Comparison of ENCODE assay signal across 23 cellular contexts in the genomic region with DNA sequence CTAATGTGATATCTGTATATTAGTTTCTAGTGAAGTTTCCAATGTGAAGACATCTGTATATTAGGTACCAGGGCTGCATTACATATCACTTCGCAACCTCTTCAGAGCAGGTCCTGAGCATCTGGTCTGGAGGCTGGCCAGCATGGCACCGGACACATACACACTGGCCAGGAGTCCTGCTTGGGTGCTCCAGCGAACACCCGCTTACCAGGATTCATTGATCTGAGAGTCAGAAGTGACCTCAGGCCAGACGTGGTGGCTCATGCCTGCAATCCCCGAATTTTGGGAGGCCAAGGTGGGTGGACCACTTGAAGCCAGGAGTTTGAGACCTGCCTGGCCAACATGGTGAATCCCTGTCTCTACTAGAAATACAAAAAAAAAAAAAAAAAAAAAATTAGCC.
A peak's percentile ranks its signal among the peaks of the same experiment; 100 is the strongest.
DNase-seq lines count a peak whose midpoint lies in the region; ATAC-seq and TF ChIP-seq lines count a peak whose summit lies in the region.
"Had no signal": no experiment of that assay in that cellular context is flagged by ENCODE, and none has a peak within 500 bp of the region (broad histone marks: within the 10 kb centered on the region; RNA-seq: fewer than 3 reads in every experiment).

No MANE protein-coding gene starts in this region.

- no peaks in the 10 kb centered on the region for H3K27me3 Mint-ChIP-seq in endodermal cell (ENCODE audit: insufficient read depth)
- peaks cover 7% of the 10 kb centered on the region for H3K27me3 Mint-ChIP-seq in activated CD4-positive, alpha-beta T cell treated with anti-CD3 and anti-CD28 coated beads for 36 hours

- no peak overlapping the region for H3K4me2 ChIP-seq in neuronal stem cell (ENCODE audit: insufficient read depth, low read length, poor library complexity, severe bottlenecking)
- H3K4me2 ChIP-seq: A549; BLaER1 treated with 17β-estradiol and CSF1 and Interleukin-3, amounts not matched to agents 10 nM and 100 nM; GM23338 had no signal

- no peak overlapping the region for H3K4me3 Mint-ChIP-seq in endodermal cell
- no peak overlapping the region for H3K4me3 Mint-ChIP-seq in activated CD4-positive, alpha-beta T cell treated with anti-CD3 and anti-CD28 coated beads for 36 hours
- H3K4me3 Mint-ChIP-seq: CD14-positive monocyte; CD4-positive, alpha-beta T cell; CD8-positive, alpha-beta memory T cell; GM23338; H9 had no signal

- no peaks in the 10 kb centered on the region for H3K4me1 Mint-ChIP-seq in endodermal cell
- H3K4me1 Mint-ChIP-seq in activated CD4-positive, alpha-beta T cell treated with anti-CD3 and anti-CD28 coated beads for 36 hours, result no peaks in the 10 kb centered on the region
- H3K4me1 Mint-ChIP-seq: CD14-positive monocyte; CD8-positive, alpha-beta memory T cell; GM23338 had no signal

- H3K9me3 Mint-ChIP-seq in endodermal cell, result no peaks in the 10 kb centered on the region
- H3K9me3 Mint-ChIP-seq in activated CD4-positive, alpha-beta T cell treated with anti-CD3 and anti-CD28 coated beads for 36 hours (ENCODE audit: low read depth), result no peaks in the 10 kb centered on the region
- H3K9me3 Mint-ChIP-seq: CD4-positive, alpha-beta T cell; GM23338; H9 had no signal

- ATAC-seq in left ventricle myocardium superior (no peak), heart right ventricle (no peak)
- no peak for ATAC-seq in activated CD4-positive, alpha-beta T cell treated with anti-CD3 and anti-CD28 coated beads for 36 hours
- ATAC-seq: A549, GM12878, GM23338, HCT116 had no signal

- H3K23ac ChIP-seq in neuronal stem cell (ENCODE audit: low read depth, low read length, poor library complexity), result no peak overlapping the region

- POLR2A ChIA-PET in activated CD4-positive, alpha-beta T cell treated with anti-CD3 and anti-CD28 coated beads for 36 hours (lab: Charles Lee), result no interaction called here

- 60 to 69% methylated on average over 6 of the region's 6 CpGs for WGBS in heart right ventricle, 2 donors
- WGBS in endodermal cell (ENCODE audit: insufficient coverage in 1 of 2, insufficient read length in 1 of 2), 2 experiments, result 90% methylated on average over 3 to 6 of the region's 6 CpGs
- WGBS in neuronal stem cell (ENCODE audit: extremely low coverage in 2 of 2, insufficient read length in 2 of 2, insufficient replicate concordance in 1 of 2), 2 donors, result no CpG with 5 or more reads among the region's 6 CpGs

- CTCF ChIA-PET in activated CD4-positive, alpha-beta T cell treated with anti-CD3 and anti-CD28 coated beads for 36 hours (lab: Charles Lee), result no interaction called here

- DNase-seq in left ventricle myocardium superior (peak; percentile 43), heart right ventricle (no peak), endodermal cell (peak; percentile 24), neuronal stem cell (ENCODE audit: low spot score) (no peak), cortex of kidney (lab: John Stamatoyannopoulos, UW) (no peak)
- no peak for DNase-seq in activated CD4-positive, alpha-beta T cell treated with anti-CD3 and anti-CD28 coated beads for 36 hours
- DNase-seq: 8988T; ACHN; AML-193; BE2C; CD4-positive, alpha-beta T cell; CD8-positive, alpha-beta memory T cell; DMS 273 treated with DMSO at 0.1 percent for 48 hours; DMS79; EL; GDM1; H9 had no signal

- no peaks in the 10 kb centered on the region for H3K36me3 Mint-ChIP-seq in endodermal cell (ENCODE audit: low read depth)
- no peaks in the 10 kb centered on the region for H3K36me3 Mint-ChIP-seq in activated CD4-positive, alpha-beta T cell treated with anti-CD3 and anti-CD28 coated beads for 36 hours (ENCODE audit: low read depth)
- H3K36me3 Mint-ChIP-seq: CD14-positive monocyte; CD8-positive, alpha-beta memory T cell had no signal

- H3K18ac ChIP-seq in neuronal stem cell (ENCODE audit: low read length), result no peak overlapping the region

- H2BK12ac ChIP-seq in neuronal stem cell (ENCODE audit: low read length), result no peak overlapping the region

- no peaks in the 10 kb centered on the region for H3K27me3 ChIP-seq in heart right ventricle
- no peaks in the 10 kb centered on the region for H3K27me3 ChIP-seq in endodermal cell (ENCODE audit: control insufficient read depth, insufficient read depth, low read length, poor library complexity, severe bottlenecking)
- H3K27me3 ChIP-seq in neuronal stem cell (ENCODE audit: control insufficient read depth in 3 of 3, insufficient read depth in 3 of 3, low read depth in 1 of 3, low read length in 3 of 3), result peaks cover 0 to 3% (median 0%) of the 10 kb centered on the region in 3 experiments

- no peak overlapping the region for H3K27ac Mint-ChIP-seq in endodermal cell
- H3K27ac Mint-ChIP-seq in activated CD4-positive, alpha-beta T cell treated with anti-CD3 and anti-CD28 coated beads for 36 hours, result no peak overlapping the region
- H3K27ac Mint-ChIP-seq: CD14-positive monocyte; CD4-positive, alpha-beta T cell; CD8-positive, alpha-beta memory T cell; GM23338; H9 had no signal

- H3K9me3 ChIP-seq in heart right ventricle (no peaks in the 10 kb centered on the region), endodermal cell (ENCODE audit: control insufficient read depth, low read length) (no peaks in the 10 kb centered on the region), neuronal stem cell (replicated peaks in 1 of 2; ENCODE audit: control insufficient read depth in 2 of 2, insufficient read depth in 1 of 2, low read depth in 1 of 2, low read length in 2 of 2) (peaks cover 0 to 2% of the 10 kb centered on the region in 2 donors)
- H3K9me3 ChIP-seq: A549, BE2C had no signal

- no peak overlapping the region for H2BK15ac ChIP-seq in neuronal stem cell (ENCODE audit: low read length)

- H3K79me1 ChIP-seq in neuronal stem cell (ENCODE audit: low read depth, low read length), result no peaks in the 10 kb centered on the region

- intact Hi-C loops in left ventricle myocardium superior (cut with micrococcal nuclease), result no loop called here
- intact Hi-C loops in heart right ventricle (cut with DNase I), result loop anchor here in 3 of 10 donors (5.0 to 10.0 kb wide), 3 partner anchors 85 to 228 kb away; no protein-coding TSS in a partner anchor
- intact Hi-C loops in activated CD4-positive, alpha-beta T cell treated with anti-CD3 and anti-CD28 coated beads for 36 hours (cut with DNase I, micrococcal nuclease), result no loop called here

- H4K8ac ChIP-seq in neuronal stem cell (ENCODE audit: low read depth, low read length), result no peak overlapping the region

- H3K27ac ChIP-seq in heart right ventricle, result no peak overlapping the region
- no peak overlapping the region for H3K27ac ChIP-seq in endodermal cell (ENCODE audit: low read depth, low read length)
- no peak overlapping the region for H3K27ac ChIP-seq in neuronal stem cell (replicated peaks; ENCODE audit: low read length)
- H3K27ac ChIP-seq: A549; BLaER1 treated with 17β-estradiol and CSF1 and Interleukin-3, amounts not matched to agents 10 nM and 100 nM had no signal

- peak overlapping the region; percentile 27 for H3K14ac ChIP-seq in neuronal stem cell (ENCODE audit: low read length)

- H3K4me3 ChIP-seq in heart right ventricle (no peak overlapping the region), endodermal cell (ENCODE audit: low read length) (no peak overlapping the region), neuronal stem cell (ENCODE audit: low read length in 2 of 2) (no peak overlapping the region)
- H3K4me3 ChIP-seq: A549; BLaER1 treated with 17β-estradiol and CSF1 and Interleukin-3, amounts not matched to agents 10 nM and 100 nM; GM12878; GM23338 had no signal

- no peak overlapping the region for H2BK5ac ChIP-seq in neuronal stem cell (ENCODE audit: low read length)

- H3K4me1 ChIP-seq in heart right ventricle (peaks cover 0 to 35% (median 16%) of the 10 kb centered on the region in 9 donors), endodermal cell (ENCODE audit: control insufficient read depth, insufficient read depth, low read length) (no peaks in the 10 kb centered on the region), neuronal stem cell (ENCODE audit: control insufficient read depth in 2 of 2, insufficient read depth in 1 of 2, low read depth in 1 of 2, low read length in 2 of 2) (no peaks in the 10 kb centered on the region)
- H3K4me1 ChIP-seq: BE2C had no signal

- TF ChIP-seq CTCF in heart right ventricle (IDR thresholded peaks at IDR 0.05), result no peak
- TF ChIP-seq CTCF in endodermal cell (conservative IDR thresholded peaks at IDR 0.05), result no peak

- H4K91ac ChIP-seq in neuronal stem cell (ENCODE audit: low read depth, low read length, poor library complexity), result no peak overlapping the region

- no peak overlapping the region for H2AFZ ChIP-seq in neuronal stem cell (ENCODE audit: low read length)
- H2AFZ ChIP-seq: GM23338 had no signal

- no peak overlapping the region for H3K4ac ChIP-seq in neuronal stem cell (ENCODE audit: low read length)

- H3K9ac ChIP-seq in endodermal cell (ENCODE audit: extremely low read depth, low read length, poor library complexity, severe bottlenecking) (no peak overlapping the region), neuronal stem cell (ENCODE audit: low read depth, low read length, poor library complexity) (no peak overlapping the region)
- H3K9ac ChIP-seq: BLaER1 treated with 17β-estradiol and CSF1 and Interleukin-3, amounts not matched to agents 10 nM and 100 nM had no signal

- no peaks in the 10 kb centered on the region for H3K36me3 ChIP-seq in heart right ventricle
- no peaks in the 10 kb centered on the region for H3K36me3 ChIP-seq in endodermal cell (ENCODE audit: control insufficient read depth, insufficient read depth, low read length)
- no peaks in the 10 kb centered on the region for H3K36me3 ChIP-seq in neuronal stem cell (replicated peaks in 1 of 2; ENCODE audit: control insufficient read depth in 2 of 2, insufficient read depth in 2 of 2, low read length in 2 of 2)
- H3K36me3 ChIP-seq: BE2C; BLaER1 treated with 17β-estradiol and CSF1 and Interleukin-3, amounts not matched to agents 10 nM and 100 nM had no signal

- H2BK120ac ChIP-seq in neuronal stem cell (ENCODE audit: low read depth, low read length), result no peak overlapping the region

- H2AK5ac ChIP-seq in neuronal stem cell (ENCODE audit: low read depth, low read length), result no peak overlapping the region

Comparison
In these comparisons a context has a peak if more than half of its experiments do, and no peak if none do; other contexts are left out.
1. DNase-seq: peak in left ventricle myocardium superior (single experiment) and endodermal cell (single experiment); none in heart right ventricle (0 of 2), neuronal stem cell (single experiment), activated CD4-positive, alpha-beta T cell treated with anti-CD3 and anti-CD28 coated beads for 36 hours (single experiment) and cortex of kidney (single experiment).